ENCODE assay signal across 8 cellular contexts in the genomic region with DNA sequence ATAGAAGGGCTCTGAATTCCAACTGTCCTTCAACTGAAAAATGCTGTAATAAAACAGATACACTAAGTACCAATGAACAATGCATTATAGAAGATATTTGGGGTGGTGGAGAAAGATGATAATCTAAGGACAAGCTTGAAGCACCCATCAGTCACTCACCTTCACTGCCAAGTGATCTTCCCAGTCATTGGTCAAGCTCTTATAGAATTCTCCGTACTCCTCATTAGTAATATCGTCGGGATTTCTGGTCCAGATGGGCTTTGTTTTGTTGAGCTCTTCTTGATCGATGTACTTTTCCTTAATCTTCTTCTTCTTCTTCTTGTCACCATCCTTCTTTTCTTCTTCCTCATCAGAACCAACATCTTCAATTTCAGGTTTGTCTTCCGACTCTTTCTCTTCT. TPM values are rescaled to one million over a fixed set of nuclear protein-coding genes. Genes with fewer than 3 reads are reported as not detected.
DNase-seq lines count a peak whose midpoint lies in the region; ATAC-seq, FAIRE-seq and TF ChIP-seq lines count a peak whose summit lies in the region.
"Not testable (repeated sequence)": the region's sequence is repeated elsewhere in the genome, so short reads cannot be mapped to it uniquely, and the experiment has no call there.

No MANE protein-coding gene starts in this region.

- H3K9me3 Mint-ChIP-seq in T-helper 2 cell treated with Interferon-gamma antibody and Interleukin-4, amounts not matched to agents 5 μg/mL and 100 μg/mL, for 36 hours; activated naive CD4-positive, alpha-beta T cell treated with anti-CD3 and anti-CD28 coated beads, Interleukin-2, amount 50 U/mL, for 24 hours; effector memory CD8-positive, alpha-beta T cell: not testable (repeated sequence)

- not testable (repeated sequence) for H3K9ac ChIP-seq in Karpas-422 (ENCODE audit: low read length)
- H3K9ac ChIP-seq in HepG2 (ENCODE audit: insufficient read depth, low read depth, low read length): peak overlapping the region; percentile 13; the same call in 1 of the 2 replicates

- TF ChIP-seq POLR2A in HepG2 (IDR thresholded peaks at IDR 0.05; ENCODE audit: insufficient read depth in 1 of 2, low read depth in 2 of 2, low read length in 2 of 2): not testable (repeated sequence)

- in situ Hi-C loops in HepG2 (cut with HindIII; ENCODE audit: extremely low pct_ligation_motif_present, low pct_unique_long_range_greater_than_20kb): loop anchor here (25.0 kb wide), 1 partner anchor 372 kb away; no protein-coding TSS in a partner anchor

- not testable (repeated sequence) for ATAC-seq in effector memory CD8-positive, alpha-beta T cell (replicated peaks); HepG2; upper lobe of right lung

- peak overlapping the region; percentile 97 for H3K27ac Mint-ChIP-seq in T-helper 2 cell treated with Interferon-gamma antibody and Interleukin-4, amounts not matched to agents 5 μg/mL and 100 μg/mL, for 36 hours
- H3K27ac Mint-ChIP-seq in activated naive CD4-positive, alpha-beta T cell treated with anti-CD3 and anti-CD28 coated beads, Interleukin-2, amount 50 U/mL, for 24 hours: peak overlapping the region; percentile 98
- H3K27ac Mint-ChIP-seq in effector memory CD8-positive, alpha-beta T cell: peak overlapping the region; percentile 72 to 89

- H3K36me3 Mint-ChIP-seq in T-helper 2 cell treated with Interferon-gamma antibody and Interleukin-4, amounts not matched to agents 5 μg/mL and 100 μg/mL, for 36 hours (ENCODE audit: low read depth): peaks cover 65% of the 10 kb centered on the region
- peaks cover 47% of the 10 kb centered on the region for H3K36me3 Mint-ChIP-seq in activated naive CD4-positive, alpha-beta T cell treated with anti-CD3 and anti-CD28 coated beads, Interleukin-2, amount 50 U/mL, for 24 hours
- peaks cover 90% of the 10 kb centered on the region for H3K36me3 Mint-ChIP-seq in effector memory CD8-positive, alpha-beta T cell (ENCODE audit: insufficient read depth)

- H4K20me1 ChIP-seq in Karpas-422 (ENCODE audit: insufficient read depth, low read depth, low read length) (peaks cover 49% of the 10 kb centered on the region), HepG2 (ENCODE audit: insufficient read depth, low read length) (peaks cover 37% of the 10 kb centered on the region)

- H3K4me1 ChIP-seq in Karpas-422 (ENCODE audit: low read length) (peaks cover 43% of the 10 kb centered on the region), HepG2 (ENCODE audit: insufficient read depth, low read length) (peaks cover 55% of the 10 kb centered on the region), neuron (ENCODE audit: insufficient read depth, low read length) (peaks cover 37% of the 10 kb centered on the region), upper lobe of right lung (peaks cover 46% of the 10 kb centered on the region)

- H3K27ac ChIP-seq in Karpas-422 (ENCODE audit: low read length); HepG2 (ENCODE audit: extremely low read length, insufficient read depth, low read length); upper lobe of right lung: not testable (repeated sequence)

- H3K4me3 ChIP-seq in GM08714 (ENCODE audit: low read length) (0 out of 2 replicates have a peak overlapping the region, but pooled peaks have one; percentile 23), Karpas-422 (ENCODE audit: low read length) (peak overlapping the region; percentile 83), HepG2 (replicated peaks in 1 of 3; ENCODE audit: insufficient read depth in 1 of 3, low read depth in 2 of 3, low read length in 3 of 3) (peak overlapping the region in 2 of 3 experiments; percentile 84 to 91; a peak in 2 of 6 replicates), neuron (ENCODE audit: low read length) (peak overlapping the region; percentile 93), upper lobe of right lung (peak overlapping the region; percentile 86)

- H3K27me3 ChIP-seq in Karpas-422 (ENCODE audit: low read length); HepG2 (ENCODE audit: control insufficient read depth in 1 of 2, insufficient read depth in 2 of 2, low read length in 2 of 2); neuron (ENCODE audit: insufficient read depth, low read length); upper lobe of right lung: not testable (repeated sequence)

- not testable (repeated sequence) for H3K27me3 Mint-ChIP-seq in T-helper 2 cell treated with Interferon-gamma antibody and Interleukin-4, amounts not matched to agents 5 μg/mL and 100 μg/mL, for 36 hours (ENCODE audit: low read depth); activated naive CD4-positive, alpha-beta T cell treated with anti-CD3 and anti-CD28 coated beads, Interleukin-2, amount 50 U/mL, for 24 hours; effector memory CD8-positive, alpha-beta T cell

- H3K79me2 ChIP-seq in Karpas-422 (ENCODE audit: low read length) (peaks cover 31% of the 10 kb centered on the region), HepG2 (ENCODE audit: insufficient read depth, low read length) (peaks cover 40% of the 10 kb centered on the region)

- H3K36me3 ChIP-seq in Karpas-422 (ENCODE audit: insufficient read depth, low read length): peaks cover 68% of the 10 kb centered on the region
- peaks cover 23 to 54% of the 10 kb centered on the region in 2 experiments for H3K36me3 ChIP-seq in HepG2 (replicated peaks in 1 of 2; ENCODE audit: control insufficient read depth in 1 of 2, insufficient read depth in 2 of 2, low read length in 2 of 2)
- peaks cover 66% of the 10 kb centered on the region for H3K36me3 ChIP-seq in neuron (ENCODE audit: insufficient read depth, low read length)
- peaks cover 62% of the 10 kb centered on the region for H3K36me3 ChIP-seq in upper lobe of right lung

- peak overlapping the region; percentile 88 for H3K4me3 Mint-ChIP-seq in T-helper 2 cell treated with Interferon-gamma antibody and Interleukin-4, amounts not matched to agents 5 μg/mL and 100 μg/mL, for 36 hours
- peak overlapping the region; percentile 98 for H3K4me3 Mint-ChIP-seq in activated naive CD4-positive, alpha-beta T cell treated with anti-CD3 and anti-CD28 coated beads, Interleukin-2, amount 50 U/mL, for 24 hours
- H3K4me3 Mint-ChIP-seq in effector memory CD8-positive, alpha-beta T cell: peak overlapping the region; percentile 90 to 94

- peak; percentile 43 for DNase-seq in Karpas-422
- not testable (repeated sequence) for DNase-seq in T-helper 2 cell treated with Interferon-gamma antibody and Interleukin-4, amounts not matched to agents 5 μg/mL and 100 μg/mL, for 36 hours (ENCODE audit: low spot score); effector memory CD8-positive, alpha-beta T cell; HepG2 (ENCODE audit: low spot score); upper lobe of right lung

- BruUV-seq in HepG2 (replicated peaks; lab: Mats Ljungman, UMichigan): not testable (repeated sequence)

- H3K4me2 ChIP-seq in Karpas-422 (ENCODE audit: low read depth, low read length, poor library complexity, severe bottlenecking) (peak overlapping the region; percentile 96), HepG2 (ENCODE audit: low read depth, low read length) (peak overlapping the region; percentile 78)

- not testable (repeated sequence) for H3K9me2 ChIP-seq in Karpas-422 (replicated peaks; ENCODE audit: insufficient read depth, low read length)

- TF ChIP-seq EP300 in HepG2 (IDR thresholded peaks at IDR 0.05; ENCODE audit: low read depth in 2 of 2, low read length in 2 of 2); HepG2 (CRISPR knock-in tag; IDR thresholded peaks at IDR 0.05; ENCODE audit: borderline replicate concordance): not testable (repeated sequence)

- TF ChIP-seq CTCF in HepG2 (CRISPR knock-in tag; IDR thresholded peaks at IDR 0.05); upper lobe of right lung (IDR thresholded peaks at IDR 0.05): not testable (repeated sequence)

- H3K4me1 Mint-ChIP-seq in T-helper 2 cell treated with Interferon-gamma antibody and Interleukin-4, amounts not matched to agents 5 μg/mL and 100 μg/mL, for 36 hours (ENCODE audit: low read depth): peaks cover 59% of the 10 kb centered on the region
- H3K4me1 Mint-ChIP-seq in activated naive CD4-positive, alpha-beta T cell treated with anti-CD3 and anti-CD28 coated beads, Interleukin-2, amount 50 U/mL, for 24 hours: peaks cover 59% of the 10 kb centered on the region
- peaks cover 56 to 68% of the 10 kb centered on the region in 2 donors for H3K4me1 Mint-ChIP-seq in effector memory CD8-positive, alpha-beta T cell (ENCODE audit: low read depth in 2 of 2)

- intact Hi-C loops in HepG2 (cut with micrococcal nuclease; ENCODE audit: unreplicated experiment); upper lobe of right lung (cut with DNase I): not testable (repeated sequence)

- WGBS in HepG2 (ENCODE audit: low lambda C conversion rate): 78% methylated on average over 5 of the region's 5 CpGs

- CTCF ChIA-PET in HepG2 (lab: Yijun Ruan, JAX; ENCODE audit: low intra/inter-chr PET ratio, low total read pairs): not testable (repeated sequence)

- not testable (repeated sequence) for H3K9me3 ChIP-seq in Karpas-422 (ENCODE audit: low read length); HepG2 (ENCODE audit: low read length); neuron (ENCODE audit: low read length); upper lobe of right lung

- H2AFZ ChIP-seq in Karpas-422 (ENCODE audit: low read length); HepG2 (ENCODE audit: low read length); neuron (ENCODE audit: low read depth, low read length): not testable (repeated sequence)

- peak; percentile 32 for FAIRE-seq in HepG2 (lab: Jason Lieb, UNC)

- POLR2A ChIA-PET in HepG2 (lab: Yijun Ruan, JAX): interaction anchor here (0.8 to 1.2 kb wide), 2 partner anchors 12 to 22 kb away, joined by 3 to 6 read pairs; no protein-coding TSS in a partner anchor

- TF ChIP-seq RAD21 in HepG2 (CRISPR knock-in tag; IDR thresholded peaks at IDR 0.05): not testable (repeated sequence)

RNA-seq across cellular contexts. Expression of a gene that starts 2.3 kb away (rescaled TPM):
- total RNA-seq in Karpas-422 (2014; rRNA removed; shearing (Covaris generic); ENCODE audit: low replicate concordance): 354 and 505 TPM in 2 replicates
- 636 and 1,509 TPM in 2 replicates for total RNA-seq in HepG2 (2016; rRNA removed; fragmentation: Illumina TruSeq; extraction: Trizol)
- total RNA-seq in HepG2 (2016; cell fraction: cytosol; rRNA removed; fragmentation: Illumina TruSeq; extraction: Trizol; ENCODE audit: low read depth): 68.9 and 73.7 TPM in 2 replicates
- 651 and 1,441 TPM in 2 replicates for total RNA-seq in HepG2 (2016; cell fraction: insoluble cytoplasmic fraction; rRNA removed; fragmentation: Illumina TruSeq; extraction: Trizol)
- total RNA-seq in HepG2 (2016; cell fraction: membrane; rRNA removed; fragmentation: Illumina TruSeq; extraction: Trizol): 133 and 157 TPM in 2 replicates
- total RNA-seq in HepG2 (2016; cell fraction: nucleus; rRNA removed; fragmentation: Illumina TruSeq; extraction: Trizol): 507 and 548 TPM in 2 replicates
- polyA plus RNA-seq in HepG2 (2011; rRNA removed): 205 and 262 TPM in 2 replicates
- 127 and 221 TPM in 2 replicates for polyA plus RNA-seq in HepG2 (2011; cell fraction: cytosol; rRNA removed)
- 46.7 and 79.9 TPM in 2 replicates for polyA plus RNA-seq in HepG2 (2011; cell fraction: nucleus; rRNA removed)
- polyA plus RNA-seq in HepG2 (2012): 319 and 504 TPM in 2 replicates
- polyA plus RNA-seq in HepG2 (2016; cell fraction: cytosol; fragmentation: Illumina TruSeq; extraction: Trizol; ENCODE audit: low read depth): 49.1 and 55.8 TPM in 2 replicates
- polyA plus RNA-seq in HepG2 (2016; cell fraction: insoluble cytoplasmic fraction; fragmentation: Illumina TruSeq; extraction: Trizol; ENCODE audit: low read depth): 1,691 and 1,814 TPM in 2 replicates
- polyA plus RNA-seq in HepG2 (2016; cell fraction: membrane; fragmentation: Illumina TruSeq; extraction: Trizol; ENCODE audit: low read depth): 108 and 125 TPM in 2 replicates
- 669 and 675 TPM in 2 replicates for polyA plus RNA-seq in HepG2 (2016; cell fraction: nucleus; fragmentation: Illumina TruSeq; extraction: Trizol; ENCODE audit: insufficient read depth, low read depth)
- polyA minus RNA-seq in HepG2 (2011; rRNA and poly(A)+ RNA removed; ENCODE audit: low replicate concordance): 117 and 458 TPM in 2 replicates
- polyA minus RNA-seq in HepG2 (2011; cell fraction: cytosol; rRNA and poly(A)+ RNA removed): 494 and 532 TPM in 2 replicates
- polyA minus RNA-seq in HepG2 (2011; cell fraction: nucleus; rRNA and poly(A)+ RNA removed): 134 and 221 TPM in 2 replicates
- 490 TPM for total RNA-seq in upper lobe of right lung

RNA-seq across cellular contexts. Expression of a gene that starts 55.2 kb away (rescaled TPM):
- 16.9 and 19.7 TPM in 2 replicates for total RNA-seq in Karpas-422 (2014; rRNA removed; shearing (Covaris generic); ENCODE audit: low replicate concordance)
- total RNA-seq in HepG2 (2016; rRNA removed; fragmentation: Illumina TruSeq; extraction: Trizol): 23.2 and 30.5 TPM in 2 replicates
- total RNA-seq in HepG2 (2016; cell fraction: cytosol; rRNA removed; fragmentation: Illumina TruSeq; extraction: Trizol; ENCODE audit: low read depth): 24.1 and 25.7 TPM in 2 replicates
- 25.8 and 28.7 TPM in 2 replicates for total RNA-seq in HepG2 (2016; cell fraction: insoluble cytoplasmic fraction; rRNA removed; fragmentation: Illumina TruSeq; extraction: Trizol)
- 29.7 and 34.1 TPM in 2 replicates for total RNA-seq in HepG2 (2016; cell fraction: membrane; rRNA removed; fragmentation: Illumina TruSeq; extraction: Trizol)
- total RNA-seq in HepG2 (2016; cell fraction: nucleus; rRNA removed; fragmentation: Illumina TruSeq; extraction: Trizol): 22.4 and 24.2 TPM in 2 replicates
- polyA plus RNA-seq in HepG2 (2011; rRNA removed): 10.4 and 11.6 TPM in 2 replicates
- 9.4 and 10.2 TPM in 2 replicates for polyA plus RNA-seq in HepG2 (2011; cell fraction: cytosol; rRNA removed)
- polyA plus RNA-seq in HepG2 (2011; cell fraction: nucleus; rRNA removed): 11.4 and 12.2 TPM in 2 replicates
- 10.7 and 12.8 TPM in 2 replicates for polyA plus RNA-seq in HepG2 (2012)
- polyA plus RNA-seq in HepG2 (2016; cell fraction: cytosol; fragmentation: Illumina TruSeq; extraction: Trizol; ENCODE audit: low read depth): 3.0 and 3.7 TPM in 2 replicates
- polyA plus RNA-seq in HepG2 (2016; cell fraction: insoluble cytoplasmic fraction; fragmentation: Illumina TruSeq; extraction: Trizol; ENCODE audit: low read depth): 25.3 and 26.3 TPM in 2 replicates
- 7.5 and 8.4 TPM in 2 replicates for polyA plus RNA-seq in HepG2 (2016; cell fraction: membrane; fragmentation: Illumina TruSeq; extraction: Trizol; ENCODE audit: low read depth)
- 25.1 and 26.7 TPM in 2 replicates for polyA plus RNA-seq in HepG2 (2016; cell fraction: nucleus; fragmentation: Illumina TruSeq; extraction: Trizol; ENCODE audit: insufficient read depth, low read depth)
- polyA minus RNA-seq in HepG2 (2011; rRNA and poly(A)+ RNA removed; ENCODE audit: low replicate concordance): 27.9 and 31.3 TPM in 2 replicates
- polyA minus RNA-seq in HepG2 (2011; cell fraction: cytosol; rRNA and poly(A)+ RNA removed): 14.9 and 18.5 TPM in 2 replicates
- 27.6 and 29.8 TPM in 2 replicates for polyA minus RNA-seq in HepG2 (2011; cell fraction: nucleus; rRNA and poly(A)+ RNA removed)
- total RNA-seq in upper lobe of right lung: 25.2 TPM

Comparison
In these comparisons a context has a peak if more than half of its experiments do, and no peak if none do; other contexts are left out.
1. H3K4me3 ChIP-seq: peak in every context shown above with its lines; median percentile 93 in neuron; 88 in HepG2; 86 in upper lobe of right lung; 83 in Karpas-422; 23 in GM08714.